ENCODE assay signal across 16 cellular contexts in genomic region chr7:770786-771185, GRCh38. TPM values are rescaled to one million over a fixed set of nuclear protein-coding genes. Genes with fewer than 3 reads are reported as not detected.
DNase-seq lines count a peak whose midpoint lies in the region; ATAC-seq and TF ChIP-seq lines count a peak whose summit lies in the region.
"Had no signal": no experiment of that assay in that cellular context is flagged by ENCODE, and none has a peak within 500 bp of the region (broad histone marks: within the 10 kb centered on the region; RNA-seq: fewer than 3 reads in every experiment).

No MANE protein-coding gene starts in this region.

- intact Hi-C loops in left lung (cut with DNase I) = loop anchor here in 1 of 2 donors (5.0 kb wide), 1 partner anchor 448 kb away; no protein-coding TSS in a partner anchor
- intact Hi-C loops in spleen (cut with DNase I; ENCODE audit: low total_unique reads) = loop anchor here (5.0 kb wide), 1 partner anchor 448 kb away; no protein-coding TSS in a partner anchor
- intact Hi-C loops in posterior cingulate gyrus (cut with DNase I) = no loop called here

- in situ Hi-C loops in Caki2 (cut with HindIII; ENCODE audit: low pct_unique_long_range_greater_than_20kb, low sequenced_read_pairs) = no loop called here

- no peak overlapping the region for H4K8ac ChIP-seq in neuronal stem cell (ENCODE audit: low read depth, low read length)

- TF ChIP-seq CTCF in choroid plexus epithelial cell (conservative IDR thresholded peaks at IDR 0.05; ENCODE audit: low read depth, low read length) (no peak), left lung (IDR thresholded peaks at IDR 0.05) (no peak), spleen (IDR thresholded peaks at IDR 0.05 in 8 of 11, conservative IDR thresholded peaks at IDR 0.05 in 3 of 11) (no peak)

- no peak overlapping the region for H3K23ac ChIP-seq in neuronal stem cell (ENCODE audit: low read depth, low read length, poor library complexity)

- H3K79me1 ChIP-seq in neuronal stem cell (ENCODE audit: low read depth, low read length) = peaks cover 9% of the 10 kb centered on the region

- no peak overlapping the region for H2BK120ac ChIP-seq in neuronal stem cell (ENCODE audit: low read depth, low read length)

- H3K9me3 ChIP-seq in left lung = no peaks in the 10 kb centered on the region
- H3K9me3 ChIP-seq in spleen = no peaks in the 10 kb centered on the region
- H3K9me3 ChIP-seq in neuronal stem cell (replicated peaks in 1 of 2; ENCODE audit: control insufficient read depth in 2 of 2, insufficient read depth in 1 of 2, low read depth in 1 of 2, low read length in 2 of 2) = peaks cover 0 to 1% of the 10 kb centered on the region in 2 donors

- no peak overlapping the region for H3K9ac ChIP-seq in neuronal stem cell (ENCODE audit: low read depth, low read length, poor library complexity)

- no peak overlapping the region for H2BK5ac ChIP-seq in neuronal stem cell (ENCODE audit: low read length)

- no peak overlapping the region for H4K91ac ChIP-seq in neuronal stem cell (ENCODE audit: low read depth, low read length, poor library complexity)

- WGBS in spleen, 5 donors = 61 to 78% (median 68%) methylated on average over 7 of the region's 7 CpGs
- WGBS in neuronal stem cell (ENCODE audit: extremely low coverage in 2 of 2, insufficient read length in 2 of 2, insufficient replicate concordance in 1 of 2), 2 donors = no CpG with 5 or more reads among the region's 7 CpGs

- H2AFZ ChIP-seq in neuronal stem cell (ENCODE audit: low read length) = no peak overlapping the region

- no peak overlapping the region for H2BK15ac ChIP-seq in neuronal stem cell (ENCODE audit: low read length)

- H3K14ac ChIP-seq in neuronal stem cell (ENCODE audit: low read length) = no peak overlapping the region

- no peak overlapping the region for H2AK5ac ChIP-seq in neuronal stem cell (ENCODE audit: low read depth, low read length)

- peaks cover 0 to 74% of the 10 kb centered on the region in 2 donors for H3K36me3 ChIP-seq in left lung
- peaks cover 0 to 84% (median 14%) of the 10 kb centered on the region in 6 donors for H3K36me3 ChIP-seq in spleen
- H3K36me3 ChIP-seq in neuronal stem cell (replicated peaks in 1 of 2; ENCODE audit: control insufficient read depth in 2 of 2, insufficient read depth in 2 of 2, low read length in 2 of 2) = peaks cover 29 to 81% of the 10 kb centered on the region in 2 donors

- no peak overlapping the region for H2BK12ac ChIP-seq in neuronal stem cell (ENCODE audit: low read length)

- TF ChIP-seq POLR2A in spleen (IDR thresholded peaks at IDR 0.05) = no peak

- no peak for ATAC-seq in left lung
- ATAC-seq: activated CD8-positive, alpha-beta memory T cell treated with anti-CD3 and anti-CD28 coated beads, Interleukin-2, amount 10 ng/mL, durations not matched to agents 7 days and 5 days; WTC11 had no signal

- no peaks in the 10 kb centered on the region for H3K27me3 ChIP-seq in left lung
- no peaks in the 10 kb centered on the region for H3K27me3 ChIP-seq in spleen (replicated peaks in 1 of 7)
- no peaks in the 10 kb centered on the region for H3K27me3 ChIP-seq in neuronal stem cell (ENCODE audit: control insufficient read depth in 3 of 3, insufficient read depth in 3 of 3, low read depth in 1 of 3, low read length in 3 of 3)

- no peak overlapping the region for H3K4me3 ChIP-seq in choroid plexus epithelial cell (ENCODE audit: low read depth, low read length)
- H3K4me3 ChIP-seq in left lung = no peak overlapping the region
- no peak overlapping the region for H3K4me3 ChIP-seq in spleen
- H3K4me3 ChIP-seq in neuronal stem cell (ENCODE audit: low read length in 2 of 2) = no peak overlapping the region

- H3K27ac ChIP-seq in left lung (peak overlapping the region; percentile 29 to 41), spleen (peak overlapping the region; percentile 41 to 83 (median 70)), neuronal stem cell (replicated peaks; ENCODE audit: low read length) (no peak overlapping the region)

- peak; percentile 91 for DNase-seq in Caki2 (ENCODE audit: low read depth)
- peak; percentile 52 for DNase-seq in choroid plexus epithelial cell (ENCODE audit: low read depth)
- no peak for DNase-seq in left lung
- DNase-seq in spleen = no peak
- no peak for DNase-seq in neuronal stem cell (ENCODE audit: low spot score)
- DNase-seq in NCI-H2081 treated with DMSO at 0.1 percent for 48 hours (lab: John Stamatoyannopoulos, UW) = no peak
- DNase-seq in posterior cingulate gyrus = no peak
- DNase-seq in NCI-H1417 (lab: John Stamatoyannopoulos, UW) = no peak
- DNase-seq: activated CD8-positive, alpha-beta memory T cell treated with anti-CD3 and anti-CD28 coated beads, Interleukin-2, amount 10 ng/mL, durations not matched to agents 7 days and 5 days; activated naive CD4-positive, alpha-beta T cell treated with anti-CD3 and anti-CD28 coated beads, Interleukin-2, amount 50 U/mL, for 16 hours; cerebellar nuclear complex; DMS79; naive B cell; NCI-H1048; trophoblast cell had no signal

- H3K4me1 ChIP-seq in left lung = peaks cover 5 to 7% of the 10 kb centered on the region in 2 donors
- H3K4me1 ChIP-seq in spleen = peaks cover 0 to 31% (median 20%) of the 10 kb centered on the region in 6 donors
- no peaks in the 10 kb centered on the region for H3K4me1 ChIP-seq in neuronal stem cell (ENCODE audit: control insufficient read depth in 2 of 2, insufficient read depth in 1 of 2, low read depth in 1 of 2, low read length in 2 of 2)

- no peak overlapping the region for H3K4ac ChIP-seq in neuronal stem cell (ENCODE audit: low read length)

- no peak overlapping the region for H3K18ac ChIP-seq in neuronal stem cell (ENCODE audit: low read length)

- no peak overlapping the region for H3K4me2 ChIP-seq in neuronal stem cell (ENCODE audit: insufficient read depth, low read length, poor library complexity, severe bottlenecking)

RNA-seq across cellular contexts. Expression of gene PRKAR1B, which starts 43.7 kb away (rescaled TPM):
- total RNA-seq in Caki2 (2014; rRNA removed; shearing (Covaris generic); ENCODE audit: low replicate concordance) = 35.3 and 68.0 TPM in 2 replicates
- total RNA-seq in left lung (10 to 100 TPM; 16.3 to 19.6 TPM), spleen (10 to 100 TPM; 20.8 to 39.5 (median 23.8) TPM)
- 10 to 100 TPM in 2 of 3 donors, 1 to 10 TPM in 1; 9.9 to 30.2 (median 13.9) TPM for polyA plus RNA-seq in spleen
- polyA plus RNA-seq in neuronal stem cell (2013, experiment 1 of 2) = 14.0 TPM
- polyA plus RNA-seq in neuronal stem cell (2013, experiment 2 of 2) = 12.9 TPM

RNA-seq across cellular contexts. Expression of gene DNAAF5, which starts 44.3 kb away (rescaled TPM):
- 53.8 and 77.4 TPM in 2 replicates for total RNA-seq in Caki2 (2014; rRNA removed; shearing (Covaris generic); ENCODE audit: low replicate concordance)
- total RNA-seq in left lung (10 to 100 TPM; 19.9 to 28.3 TPM), spleen (10 to 100 TPM; 13.7 to 22.4 (median 21.2) TPM)
- polyA plus RNA-seq in spleen = 1 to 10 TPM; 7.5 to 8.4 (median 7.7) TPM
- polyA plus RNA-seq in neuronal stem cell (2013, experiment 1 of 2) = 26.4 TPM
- 26.5 TPM for polyA plus RNA-seq in neuronal stem cell (2013, experiment 2 of 2)

Comparison
In these comparisons a context has a peak if more than half of its experiments do, and no peak if none do; other contexts are left out.
1. DNase-seq: peak in Caki2 (single experiment) and choroid plexus epithelial cell (single experiment); none in left lung (0 of 2), spleen (single experiment), neuronal stem cell (single experiment), NCI-H2081 treated with DMSO at 0.1 percent for 48 hours (single experiment), posterior cingulate gyrus (0 of 10) and NCI-H1417 (0 of 3).